Comparison of ENCODE assay signal across 30 cellular contexts in the genomic region with DNA sequence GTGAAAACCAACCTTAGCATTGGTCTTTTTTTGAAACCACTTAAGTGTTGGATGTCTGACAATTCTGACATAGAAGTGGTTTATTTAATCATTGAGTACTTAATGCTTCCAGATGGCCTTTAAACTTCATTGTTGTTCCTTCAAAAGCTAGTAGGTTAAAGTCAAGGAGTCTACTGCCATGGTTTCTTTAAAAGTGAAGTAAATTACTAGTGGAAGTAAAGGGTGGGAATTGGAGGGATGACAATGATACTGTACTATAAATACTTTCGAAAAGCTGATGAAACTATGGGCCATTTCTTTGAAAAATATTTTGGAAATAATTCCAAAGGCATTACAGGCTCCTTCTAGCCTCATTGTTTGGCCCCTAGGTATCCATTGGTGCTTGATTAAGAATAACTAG.
"Had no signal": no experiment of that assay in that cellular context is flagged by ENCODE, and none has a peak within 500 bp of the region (broad histone marks: within the 10 kb centered on the region; RNA-seq: fewer than 3 reads in every experiment).

No MANE protein-coding gene starts in this region.

- H3K4me1 Mint-ChIP-seq: nephron, neural progenitor cell had no signal

- H3K4me3 ChIP-seq: colonic mucosa, esophagus muscularis mucosa, gastroesophageal sphincter, heart left ventricle, hepatocyte, lung, mucosa of descending colon, neural progenitor cell, ovary, psoas muscle, sigmoid colon, stomach, testis, tibial artery had no signal

- H3K79me2 ChIP-seq: hepatocyte had no signal

- H3K4me3 Mint-ChIP-seq: memory B cell; naive thymus-derived CD4-positive, alpha-beta T cell; nephron; neural progenitor cell; stimulated activated effector memory CD8-positive, alpha-beta T cell treated with anti-CD3 and anti-CD28 coated beads, Interleukin-12 subunit alpha, Interleukin-12 subunit beta, amount 100 ng/mL, for 72 hours; type B pancreatic cell had no signal

- H3K27ac Mint-ChIP-seq: memory B cell; naive thymus-derived CD4-positive, alpha-beta T cell; neural progenitor cell; stimulated activated effector memory CD8-positive, alpha-beta T cell treated with anti-CD3 and anti-CD28 coated beads, Interleukin-12 subunit alpha, Interleukin-12 subunit beta, amount 100 ng/mL, for 72 hours; type B pancreatic cell had no signal

- H3K27me3 ChIP-seq: colonic mucosa, esophagus muscularis mucosa, foreskin keratinocyte, gastroesophageal sphincter, heart left ventricle, hepatocyte, neural progenitor cell, ovary, sigmoid colon, stomach, testis, tibial artery had no signal

- FAIRE-seq: endothelial cell of umbilical vein had no signal

- H3K4me1 ChIP-seq: colonic mucosa, psoas muscle, testis had no signal

- H3K4me2 ChIP-seq: hepatocyte, neural progenitor cell had no signal

- H3K36me3 Mint-ChIP-seq: neural progenitor cell; stimulated activated effector memory CD8-positive, alpha-beta T cell treated with anti-CD3 and anti-CD28 coated beads, Interleukin-12 subunit alpha, Interleukin-12 subunit beta, amount 100 ng/mL, for 72 hours had no signal

- H2AFZ ChIP-seq: hepatocyte, neural progenitor cell had no signal

- H3K27ac ChIP-seq: colonic mucosa, esophagus muscularis mucosa, foreskin keratinocyte, gastroesophageal sphincter, heart left ventricle, hepatocyte, neural progenitor cell, ovary, psoas muscle, sigmoid colon, stomach, testis, tibial artery had no signal

- DNase-seq: colonic mucosa; dermis blood vessel endothelial cell; effector memory CD4-positive, alpha-beta T cell; foreskin keratinocyte; heart left ventricle; kidney; mucosa of descending colon; naive thymus-derived CD4-positive, alpha-beta T cell; ovary; posterior cingulate gyrus; psoas muscle; right cardiac atrium; sigmoid colon; stimulated activated CD4-positive, alpha-beta T cell treated with anti-CD3 and anti-CD28 coated beads, Interleukin-2, amount 100 ng/mL, for 24 hours; stimulated activated CD4-positive, alpha-beta T cell treated with anti-CD3 and anti-CD28 coated beads, Interleukin-4, amount 100 ng/mL, for 24 hours; stimulated activated naive CD4-positive, alpha-beta T cell treated with Interleukin-2 at 50 U/mL for 16 hours; stomach; testis; tibial artery had no signal

- H3K9me3 Mint-ChIP-seq: memory B cell; nephron; neural progenitor cell; stimulated activated effector memory CD8-positive, alpha-beta T cell treated with anti-CD3 and anti-CD28 coated beads, Interleukin-12 subunit alpha, Interleukin-12 subunit beta, amount 100 ng/mL, for 72 hours had no signal

- H3K27me3 Mint-ChIP-seq: memory B cell; naive thymus-derived CD4-positive, alpha-beta T cell; type B pancreatic cell had no signal

- H3K9ac ChIP-seq: neural progenitor cell had no signal

- ATAC-seq: foreskin keratinocyte; gastroesophageal sphincter; heart left ventricle; left lobe of liver; mucosa of descending colon; naive thymus-derived CD4-positive, alpha-beta T cell; psoas muscle; right cardiac atrium; stimulated activated effector memory CD8-positive, alpha-beta T cell treated with anti-CD3 and anti-CD28 coated beads, Interleukin-12 subunit alpha, Interleukin-12 subunit beta, amount 100 ng/mL, for 72 hours had no signal
